Comparison of ENCODE assay signal across 9 cellular contexts in the genomic region with DNA sequence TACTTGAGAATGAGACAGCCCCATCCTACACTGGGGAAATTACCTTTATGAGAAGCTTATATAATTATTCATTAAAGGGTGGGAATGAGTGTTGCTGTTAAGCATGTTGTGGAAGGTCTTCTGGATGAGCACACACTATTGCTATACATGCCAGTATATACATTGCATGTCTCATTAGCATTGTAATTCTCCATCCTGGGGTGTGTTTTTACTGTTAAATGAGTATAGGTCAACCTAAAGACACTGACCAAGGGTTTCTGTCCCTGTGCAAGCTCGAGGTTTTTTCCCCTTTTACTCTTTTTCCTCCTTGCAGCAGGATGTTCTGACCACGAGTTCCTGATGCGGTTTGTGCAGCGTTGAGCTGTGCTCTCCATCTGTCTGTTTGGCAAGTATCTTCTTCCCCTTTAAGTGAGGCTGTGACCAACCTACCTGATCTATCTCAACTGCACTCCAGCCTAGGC. TPM values are rescaled to one million over a fixed set of nuclear protein-coding genes. Genes with fewer than 3 reads are reported as not detected.
DNase-seq lines count a peak whose midpoint lies in the region; ATAC-seq and TF ChIP-seq lines count a peak whose summit lies in the region.
"Had no signal": no experiment of that assay in that cellular context is flagged by ENCODE, and none has a peak within 500 bp of the region (broad histone marks: within the 10 kb centered on the region; RNA-seq: fewer than 3 reads in every experiment).

No MANE protein-coding gene starts in this region.

- no peaks in the 10 kb centered on the region for H3K9me3 ChIP-seq in KOPT-K1 (ENCODE audit: insufficient read depth, low read length, poor library complexity, severe bottlenecking)

- in situ Hi-C loops in brain microvascular endothelial cell (cut with HindIII; ENCODE audit: low pct_ligation_motif_present, low sequenced_read_pairs) = no loop called here

- H3K4me3 ChIP-seq in brain microvascular endothelial cell (ENCODE audit: low read depth, low read length) = no peak overlapping the region
- H3K4me3 ChIP-seq: dorsolateral prefrontal cortex had no signal

- H3K27me3 ChIP-seq in brain microvascular endothelial cell (replicated peaks) = no peaks in the 10 kb centered on the region
- H3K27me3 ChIP-seq: dorsolateral prefrontal cortex had no signal

- DNase-seq in GDM1 (lab: John Stamatoyannopoulos, UW) = peak; percentile 81
- DNase-seq in brain microvascular endothelial cell = no peak
- DNase-seq in NCI-H2227 (lab: John Stamatoyannopoulos, UW; ENCODE audit: unreplicated experiment) = no peak
- no peak for DNase-seq in HPDE6-E6E7 (ENCODE audit: extremely low spot score)
- DNase-seq in mesenteric fat pad (ENCODE audit: low spot score) = no peak

- no peak for TF ChIP-seq CTCF in brain microvascular endothelial cell (IDR thresholded peaks at IDR 0.05; ENCODE audit: low read depth, low read length, missing control alignments)

- H3K27ac ChIP-seq in KOPT-K1 (ENCODE audit: low read depth, low read length, poor library complexity, severe bottlenecking) (peak overlapping the region; percentile 42), brain microvascular endothelial cell (no peak overlapping the region)

- ATAC-seq in GM19463 (IDR thresholded peaks at IDR 0.05; ENCODE audit: unreplicated experiment) (peak; percentile 77), esophagus mucosa (peak; percentile 49)

- H3K36me3 ChIP-seq in KOPT-K1 (ENCODE audit: insufficient read depth, low read length) = peaks cover 22% of the 10 kb centered on the region
- peaks cover 8% of the 10 kb centered on the region for H3K36me3 ChIP-seq in brain microvascular endothelial cell (replicated peaks)

RNA-seq across cellular contexts. Expression of gene IVD, which starts 7.2 kb away (rescaled TPM):
- total RNA-seq in esophagus mucosa (14.7 TPM), mesenteric fat pad (45.3 TPM)

RNA-seq across cellular contexts. Expression of gene KNSTRN, which starts 15.9 kb away (rescaled TPM):
- total RNA-seq in esophagus mucosa = 13.8 TPM
- 16.5 TPM for total RNA-seq in mesenteric fat pad

RNA-seq across cellular contexts. Expression of gene DISP2, which starts 40.4 kb away (rescaled TPM):
- total RNA-seq in esophagus mucosa (0.28 TPM), mesenteric fat pad (0.26 TPM)

RNA-seq across cellular contexts. Expression of gene BAHD1, which starts 42.3 kb away (rescaled TPM):
- total RNA-seq in esophagus mucosa (7.0 TPM), mesenteric fat pad (16.2 TPM)

RNA-seq across cellular contexts. Expression of gene PHGR1, which starts 47.6 kb away (rescaled TPM):
- total RNA-seq in esophagus mucosa (not detected), mesenteric fat pad (2.7 TPM)
- total RNA-seq: dorsolateral prefrontal cortex had no signal
